7 cellular contexts compared by ENCODE assay signal in genomic region chr17:77255944-77256343, GRCh38.
DNase-seq lines count a peak whose midpoint lies in the region; ATAC-seq, FAIRE-seq and TF ChIP-seq lines count a peak whose summit lies in the region.
"Not testable (repeated sequence)": the region's sequence is repeated elsewhere in the genome, so short reads cannot be mapped to it uniquely, and the experiment has no call there.

No MANE protein-coding gene starts in this region.

- 79% methylated on average over 8 of the region's 14 CpGs for WGBS in A549 (ENCODE audit: missing lambda C conversion rate)
- WGBS in HepG2 (ENCODE audit: low lambda C conversion rate): 75% methylated on average over 5 of the region's 14 CpGs
- no CpG with 5 or more reads among the region's 14 CpGs for WGBS in neuronal stem cell (ENCODE audit: extremely low coverage in 2 of 2, insufficient read length in 2 of 2, insufficient replicate concordance in 1 of 2), 2 donors

- TF ChIP-seq EP300 in A549 (IDR thresholded peaks at IDR 0.05); HepG2 (IDR thresholded peaks at IDR 0.05; ENCODE audit: low read depth in 2 of 2, low read length in 2 of 2); HepG2 (CRISPR knock-in tag; IDR thresholded peaks at IDR 0.05; ENCODE audit: borderline replicate concordance): not testable (repeated sequence)

- POLR2A ChIA-PET in A549 (lab: Yijun Ruan, JAX): interaction anchor here (0.6 to 1.9 kb wide), 6 partner anchors 25 to 400 kb away, joined by 3 to 16 read pairs (median 4); no protein-coding TSS in a partner anchor
- POLR2A ChIA-PET in HCT116 (lab: Charles Lee): interaction anchor here (0.6 to 2.6 kb wide), 12 partner anchors 20 to 703 kb away, joined by 3 to 16 read pairs (median 6); partner anchors contain the start of genes SEC14L1 and TNRC6C
- POLR2A ChIA-PET in PC-9 (lab: Charles Lee; ENCODE audit: unreplicated experiment): interaction anchor here (0.5 to 2.0 kb wide), 13 partner anchors 12 to 1337 kb away, joined by 3 to 28 read pairs (median 10); partner anchors contain the start of gene SEC14L1
- POLR2A ChIA-PET in HepG2 (lab: Yijun Ruan, JAX): interaction anchor here (1.1 to 3.1 kb wide), 9 partner anchors 24 to 702 kb away, joined by 3 to 23 read pairs (median 7); partner anchors contain the start of gene TNRC6C

- H3K4me1 ChIP-seq in A549 (peaks cover 36% of the 10 kb centered on the region), HCT116 (ENCODE audit: control insufficient read depth in 1 of 2, insufficient read depth in 2 of 2, low read length in 2 of 2) (peaks cover 33 to 48% of the 10 kb centered on the region in 2 experiments), PC-9 (replicated peaks; ENCODE audit: insufficient read depth) (peaks cover 23% of the 10 kb centered on the region), SJSA1 (replicated peaks) (peaks cover 45% of the 10 kb centered on the region), breast epithelium (peaks cover 11 to 12% of the 10 kb centered on the region in 2 donors), HepG2 (ENCODE audit: insufficient read depth, low read length) (peaks cover 32% of the 10 kb centered on the region), neuronal stem cell (ENCODE audit: control insufficient read depth in 2 of 2, insufficient read depth in 1 of 2, low read depth in 1 of 2, low read length in 2 of 2) (peaks cover 11 to 14% of the 10 kb centered on the region in 2 donors)

- not testable (repeated sequence) for H3K79me1 ChIP-seq in neuronal stem cell (ENCODE audit: low read depth, low read length)

- H3K9me3 ChIP-seq in A549; HCT116 (ENCODE audit: control insufficient read depth in 1 of 2, insufficient read depth in 1 of 2, low read depth in 1 of 2, low read length in 2 of 2); PC-9 (ENCODE audit: insufficient read depth, low read depth); SJSA1 (replicated peaks); breast epithelium; HepG2 (ENCODE audit: low read length); neuronal stem cell (replicated peaks in 1 of 2; ENCODE audit: control insufficient read depth in 2 of 2, insufficient read depth in 1 of 2, low read depth in 1 of 2, low read length in 2 of 2): not testable (repeated sequence)

- H2BK120ac ChIP-seq in neuronal stem cell (ENCODE audit: low read depth, low read length): not testable (repeated sequence)

- TF ChIP-seq POLR2A in A549 (IDR thresholded peaks at IDR 0.05; ENCODE audit: low read length); HCT116 (IDR thresholded peaks at IDR 0.05; ENCODE audit: borderline replicate concordance, extremely low read depth, insufficient read depth, insufficient read length); breast epithelium (IDR thresholded peaks at IDR 0.05); HepG2 (IDR thresholded peaks at IDR 0.05; ENCODE audit: insufficient read depth in 1 of 2, low read depth in 2 of 2, low read length in 2 of 2): not testable (repeated sequence)

- not testable (repeated sequence) for H3K36me3 ChIP-seq in HCT116 (ENCODE audit: control insufficient read depth in 1 of 2, insufficient read depth in 2 of 2, low read length in 2 of 2); PC-9 (ENCODE audit: low read depth); SJSA1; breast epithelium; HepG2 (replicated peaks in 1 of 2; ENCODE audit: control insufficient read depth in 1 of 2, insufficient read depth in 2 of 2, low read length in 2 of 2); neuronal stem cell (replicated peaks in 1 of 2; ENCODE audit: control insufficient read depth in 2 of 2, insufficient read depth in 2 of 2, low read length in 2 of 2)

- H3K18ac ChIP-seq in neuronal stem cell (ENCODE audit: low read length): peak overlapping the region; percentile 39

- H3K4me3 ChIP-seq in A549; SJSA1; breast epithelium; neuronal stem cell (ENCODE audit: low read length in 2 of 2): not testable (repeated sequence)
- H3K4me3 ChIP-seq in HCT116 (replicated peaks in 1 of 2; ENCODE audit: low read depth in 1 of 2, low read length in 2 of 2) (0 out of 4 replicates have a peak overlapping the region, but pooled peaks of 1 of the 2 experiments have one; percentile 47), PC-9 (peak overlapping the region; percentile 28; the same call in 1 of the 2 replicates), HepG2 (replicated peaks in 1 of 3; ENCODE audit: insufficient read depth in 1 of 3, low read depth in 2 of 3, low read length in 3 of 3) (peak overlapping the region in 1 of 3 experiments; percentile 68; a peak in 1 of 6 replicates)

- intact Hi-C loops in HCT116 (cut with micrococcal nuclease) (loop anchor here (1.0 to 10.0 kb wide), 3 partner anchors 31 to 239 kb away; no protein-coding TSS in a partner anchor), PC-9 (cut with micrococcal nuclease; ENCODE audit: unreplicated experiment) (loop anchor here (1.0 kb wide), 5 partner anchors 14 to 238 kb away; no protein-coding TSS in a partner anchor), breast epithelium (cut with DNase I; ENCODE audit: low total_unique reads) (loop anchor here (10.0 kb wide), 1 partner anchor 171 kb away; no protein-coding TSS in a partner anchor)
- intact Hi-C loops in HepG2 (cut with micrococcal nuclease; ENCODE audit: unreplicated experiment): not testable (repeated sequence)

- TF ChIP-seq CTCF in A549 (IDR thresholded peaks at IDR 0.05); HCT116 (IDR thresholded peaks at IDR 0.05 in 2 of 3, conservative IDR thresholded peaks at IDR 0.05 in 1 of 3; ENCODE audit: borderline replicate concordance in 1 of 3, insufficient read depth in 1 of 3, low read depth in 2 of 3, low read length in 2 of 3); PC-9 (conservative IDR thresholded peaks at IDR 0.05); breast epithelium (IDR thresholded peaks at IDR 0.05); HepG2 (CRISPR knock-in tag; IDR thresholded peaks at IDR 0.05): not testable (repeated sequence)

- H3K27me3 ChIP-seq in HCT116 (ENCODE audit: insufficient read depth, low read length); PC-9 (ENCODE audit: insufficient read depth, low read depth); SJSA1 (replicated peaks); breast epithelium; neuronal stem cell (ENCODE audit: control insufficient read depth in 3 of 3, insufficient read depth in 3 of 3, low read depth in 1 of 3, low read length in 3 of 3): not testable (repeated sequence)
- peaks cover 6 to 71% of the 10 kb centered on the region in 2 experiments; a peak in 4 of 5 replicates for H3K27me3 ChIP-seq in HepG2 (ENCODE audit: control insufficient read depth in 1 of 2, insufficient read depth in 2 of 2, low read length in 2 of 2)

- RAD21 ChIA-PET in HCT116 (lab: Charles Lee; ENCODE audit: low non-redundant PET in 1 of 2, low total read pairs in 2 of 2, uncharacterized antibody in 2 of 2, unreplicated experiment in 2 of 2): interaction anchor here (1.1 to 1.6 kb wide), 4 partner anchors 24 to 131 kb away, joined by 3 to 8 read pairs (median 4); no protein-coding TSS in a partner anchor

- not testable (repeated sequence) for H2BK5ac ChIP-seq in neuronal stem cell (ENCODE audit: low read length)

- H2AFZ ChIP-seq in HCT116 (ENCODE audit: low read depth, low read length, poor library complexity, severe bottlenecking); PC-9; HepG2 (ENCODE audit: low read length); neuronal stem cell (ENCODE audit: low read length): not testable (repeated sequence)

- not testable (repeated sequence) for H4K20me1 ChIP-seq in HCT116 (ENCODE audit: insufficient read depth); PC-9 (ENCODE audit: insufficient read depth); HepG2 (ENCODE audit: insufficient read depth, low read length)

- peak overlapping the region; percentile 80 to 88 for H3K27ac ChIP-seq in A549
- peak overlapping the region; percentile 96 for H3K27ac ChIP-seq in HCT116 (ENCODE audit: low read depth, low read length)
- H3K27ac ChIP-seq in PC-9: peak overlapping the region; percentile 100
- H3K27ac ChIP-seq in SJSA1: 0 out of 2 replicates have a peak overlapping the region, but pooled peaks have one; percentile 13
- peak overlapping the region; percentile 88 to 91 for H3K27ac ChIP-seq in breast epithelium
- H3K27ac ChIP-seq in HepG2 (ENCODE audit: extremely low read length, insufficient read depth, low read length); neuronal stem cell (replicated peaks; ENCODE audit: low read length): not testable (repeated sequence)

- not testable (repeated sequence) for BruUV-seq in HCT116 (replicated peaks; lab: Mats Ljungman, UMichigan); PC-9 (replicated peaks; lab: Mats Ljungman, UMichigan); HepG2 (replicated peaks; lab: Mats Ljungman, UMichigan)

- H3K79me2 ChIP-seq in HCT116 (ENCODE audit: insufficient read depth, low read length); HepG2 (ENCODE audit: insufficient read depth, low read length): not testable (repeated sequence)
- peaks cover 25% of the 10 kb centered on the region for H3K79me2 ChIP-seq in PC-9 (ENCODE audit: low read depth)

- peak overlapping the region; percentile 89 for H4K91ac ChIP-seq in neuronal stem cell (ENCODE audit: low read depth, low read length, poor library complexity)

- H3K23ac ChIP-seq in neuronal stem cell (ENCODE audit: low read depth, low read length, poor library complexity): not testable (repeated sequence)

- H3K4ac ChIP-seq in neuronal stem cell (ENCODE audit: low read length): not testable (repeated sequence)

- peak overlapping the region; percentile 93 for H2BK15ac ChIP-seq in neuronal stem cell (ENCODE audit: low read length)

- H3K9ac ChIP-seq in HCT116 (ENCODE audit: low read length): peak overlapping the region; percentile 71
- not testable (repeated sequence) for H3K9ac ChIP-seq in HepG2 (ENCODE audit: insufficient read depth, low read depth, low read length); neuronal stem cell (ENCODE audit: low read depth, low read length, poor library complexity)

- not testable (repeated sequence) for H2BK12ac ChIP-seq in neuronal stem cell (ENCODE audit: low read length)

- peak overlapping the region; percentile 46 for H3K4me2 ChIP-seq in A549
- peak overlapping the region; percentile 83 for H3K4me2 ChIP-seq in HCT116 (ENCODE audit: low read length)
- peak overlapping the region; percentile 91 for H3K4me2 ChIP-seq in PC-9
- not testable (repeated sequence) for H3K4me2 ChIP-seq in HepG2 (ENCODE audit: low read depth, low read length); neuronal stem cell (ENCODE audit: insufficient read depth, low read length, poor library complexity, severe bottlenecking)

- TF ChIP-seq RAD21 in A549 (conservative IDR thresholded peaks at IDR 0.05 in 1 of 2, IDR thresholded peaks at IDR 0.05 in 1 of 2); HCT116 (IDR thresholded peaks at IDR 0.05; ENCODE audit: low read depth); HepG2 (CRISPR knock-in tag; IDR thresholded peaks at IDR 0.05): not testable (repeated sequence)

- 0 out of 6 replicates have a peak, but pooled peaks of 1 of the 2 experiments have one; percentile 1 for ATAC-seq in A549
- ATAC-seq in HCT116, HepG2: not testable (repeated sequence)

- H3F3A ChIP-seq in PC-9 (ENCODE audit: insufficient read depth, low read depth): peaks cover 25% of the 10 kb centered on the region

- CTCF ChIA-PET in A549 (lab: Yijun Ruan, JAX) (interaction anchor here (0.6 to 5.4 kb wide), 15 partner anchors 8 to 239 kb away, joined by 3 to 58 read pairs (median 4); no protein-coding TSS in a partner anchor), HCT116 (lab: Charles Lee) (interaction anchor here (0.8 to 2.5 kb wide), 13 partner anchors 8 to 384 kb away, joined by 3 to 19 read pairs (median 4); no protein-coding TSS in a partner anchor), PC-9 (lab: Charles Lee) (interaction anchor here (0.6 to 1.1 kb wide), 3 partner anchors 22 to 493 kb away, joined by 4 to 6 read pairs (median 5); no protein-coding TSS in a partner anchor)
- CTCF ChIA-PET in HepG2 (lab: Yijun Ruan, JAX; ENCODE audit: low intra/inter-chr PET ratio, low total read pairs): not testable (repeated sequence)

- FAIRE-seq in A549 (lab: Jason Lieb, UNC); HepG2 (lab: Jason Lieb, UNC): not testable (repeated sequence)

- H4K8ac ChIP-seq in neuronal stem cell (ENCODE audit: low read depth, low read length): not testable (repeated sequence)

- not testable (repeated sequence) for DNase-seq in A549 (ENCODE audit: low read depth in 1 of 2, low spot score in 1 of 2); HCT116 (ENCODE audit: low read depth, low spot score); PC-9; SJSA1 (ENCODE audit: low read depth in 1 of 2, low spot score in 2 of 2); breast epithelium (ENCODE audit: low spot score in 2 of 2); HepG2 (ENCODE audit: low spot score); neuronal stem cell (ENCODE audit: low spot score)

- peak overlapping the region; percentile 49 for H3K14ac ChIP-seq in neuronal stem cell (ENCODE audit: low read length)

- H2AK5ac ChIP-seq in neuronal stem cell (ENCODE audit: low read depth, low read length): not testable (repeated sequence)

- in situ Hi-C loops in HepG2 (cut with HindIII; ENCODE audit: extremely low pct_ligation_motif_present, low pct_unique_long_range_greater_than_20kb): not testable (repeated sequence)

- not testable (repeated sequence) for H3K9me2 ChIP-seq in HCT116 (ENCODE audit: insufficient read depth); PC-9 (ENCODE audit: insufficient read depth)
